19 cellular contexts compared by ENCODE assay signal in genomic region chr22:44639891-44640617, GRCh38.
DNase-seq lines count a peak whose midpoint lies in the region; ATAC-seq and TF ChIP-seq lines count a peak whose summit lies in the region.
"Had no signal": no experiment of that assay in that cellular context is flagged by ENCODE, and none has a peak within 500 bp of the region (broad histone marks: within the 10 kb centered on the region; RNA-seq: fewer than 3 reads in every experiment).

No MANE protein-coding gene starts in this region.

- no peaks in the 10 kb centered on the region; a peak in 2 of 22 replicates for H4K20me1 ChIP-seq in BLaER1 treated with 17β-estradiol and CSF1 and Interleukin-3, amounts not matched to agents 10 nM and 100 nM
- no peaks in the 10 kb centered on the region for H4K20me1 ChIP-seq in osteoblast (ENCODE audit: insufficient read depth, low read length)

- no peaks in the 10 kb centered on the region for H3K27me3 Mint-ChIP-seq in activated T-helper 17 cell treated with anti-CD3 and anti-CD28 coated beads, Interleukin-2, amount 50 U/mL, for 72 hours
- H3K27me3 Mint-ChIP-seq: stimulated activated naive CD8-positive, alpha-beta T cell treated with anti-CD3 and anti-CD28 coated beads, Interleukin-15, amount 100 ng/mL, for 72 hours had no signal

- H3K4me1 Mint-ChIP-seq in activated T-helper 17 cell treated with anti-CD3 and anti-CD28 coated beads, Interleukin-2, amount 50 U/mL, for 72 hours = no peaks in the 10 kb centered on the region
- H3K4me1 Mint-ChIP-seq: stimulated activated naive CD8-positive, alpha-beta T cell treated with anti-CD3 and anti-CD28 coated beads, Interleukin-15, amount 100 ng/mL, for 72 hours had no signal

- H3K4me3 Mint-ChIP-seq in activated T-helper 17 cell treated with anti-CD3 and anti-CD28 coated beads, Interleukin-2, amount 50 U/mL, for 72 hours = no peak overlapping the region
- H3K4me3 Mint-ChIP-seq: stimulated activated naive CD8-positive, alpha-beta T cell treated with anti-CD3 and anti-CD28 coated beads, Interleukin-15, amount 100 ng/mL, for 72 hours; T-helper 1 cell treated with Interleukin-12 subunit alpha and Interleukin-12 subunit beta and Interleukin-4 antibody, amounts not matched to agents 30 μg/mL and 1 μg/mL, for 36 hours had no signal

- H3K9ac ChIP-seq in BLaER1 treated with 17β-estradiol and CSF1 and Interleukin-3, amounts not matched to agents 10 nM and 100 nM = peak overlapping the region in 10 of 11 experiments; percentile 3 to 62 (median 44); a peak in 16 of 22 replicates
- H3K9ac ChIP-seq in adipocyte (ENCODE audit: low read length) = peak overlapping the region; percentile 83

- no peak overlapping the region for H2AFZ ChIP-seq in osteoblast (ENCODE audit: low read length)

- H3K9me3 Mint-ChIP-seq in activated T-helper 17 cell treated with anti-CD3 and anti-CD28 coated beads, Interleukin-2, amount 50 U/mL, for 72 hours = no peaks in the 10 kb centered on the region
- H3K9me3 Mint-ChIP-seq: T-helper 1 cell treated with Interleukin-12 subunit alpha and Interleukin-12 subunit beta and Interleukin-4 antibody, amounts not matched to agents 30 μg/mL and 1 μg/mL, for 36 hours had no signal

- no peaks in the 10 kb centered on the region for H3K9me3 ChIP-seq in BLaER1 treated with 17β-estradiol and CSF1 and Interleukin-3, amounts not matched to agents 10 nM and 100 nM (replicated peaks in 1 of 11)
- H3K9me3 ChIP-seq in adipocyte (ENCODE audit: control insufficient read depth, low read length) = peaks cover 3% of the 10 kb centered on the region
- no peaks in the 10 kb centered on the region for H3K9me3 ChIP-seq in right cardiac atrium (ENCODE audit: control insufficient read depth, low read length)
- no peaks in the 10 kb centered on the region for H3K9me3 ChIP-seq in osteoblast (ENCODE audit: low read depth, low read length)
- H3K9me3 ChIP-seq: MG63 had no signal

- peak overlapping the region in 1 of 10 experiments; percentile 10; a peak in 1 of 20 replicates for H3K4me3 ChIP-seq in BLaER1 treated with 17β-estradiol and CSF1 and Interleukin-3, amounts not matched to agents 10 nM and 100 nM
- no peak overlapping the region for H3K4me3 ChIP-seq in adipocyte (ENCODE audit: low read length)
- H3K4me3 ChIP-seq in right cardiac atrium (ENCODE audit: low read length) = no peak overlapping the region
- no peak overlapping the region for H3K4me3 ChIP-seq in osteoblast (ENCODE audit: insufficient read depth, low read length)
- H3K4me3 ChIP-seq: GM12878, MG63 had no signal

- no peaks in the 10 kb centered on the region for H3K79me2 ChIP-seq in osteoblast (ENCODE audit: insufficient read depth, low read length)

- H3K36me3 Mint-ChIP-seq in activated T-helper 17 cell treated with anti-CD3 and anti-CD28 coated beads, Interleukin-2, amount 50 U/mL, for 72 hours (ENCODE audit: low read depth) = no peaks in the 10 kb centered on the region

- H3K27ac Mint-ChIP-seq in activated T-helper 17 cell treated with anti-CD3 and anti-CD28 coated beads, Interleukin-2, amount 50 U/mL, for 72 hours = no peak overlapping the region
- H3K27ac Mint-ChIP-seq: progenitor cell of endocrine pancreas; T-helper 1 cell treated with Interleukin-12 subunit alpha and Interleukin-12 subunit beta and Interleukin-4 antibody, amounts not matched to agents 30 μg/mL and 1 μg/mL, for 36 hours had no signal

- ATAC-seq in right cardiac atrium (peak; percentile 63 to 69), GM21576 (IDR thresholded peaks at IDR 0.05; ENCODE audit: unreplicated experiment) (no peak)
- ATAC-seq in activated T-helper 17 cell treated with anti-CD3 and anti-CD28 coated beads, Interleukin-2, amount 50 U/mL, for 72 hours (replicated peaks) = no peak
- ATAC-seq: GM12878; stimulated activated naive CD8-positive, alpha-beta T cell treated with anti-CD3 and anti-CD28 coated beads, Interleukin-15, amount 100 ng/mL, for 72 hours had no signal

- no peak for TF ChIP-seq CTCF in osteoblast (IDR thresholded peaks at IDR 0.05; ENCODE audit: extremely low read depth, low read depth, low read length)

- peaks cover 42 to 71% (median 54%) of the 10 kb centered on the region in 10 experiments for H3K4me1 ChIP-seq in BLaER1 treated with 17β-estradiol and CSF1 and Interleukin-3, amounts not matched to agents 10 nM and 100 nM
- H3K4me1 ChIP-seq in adipocyte (ENCODE audit: control insufficient read depth, insufficient read depth, low read length) = peaks cover 34% of the 10 kb centered on the region
- H3K4me1 ChIP-seq in right cardiac atrium (ENCODE audit: control insufficient read depth, insufficient read depth, low read length) = no peaks in the 10 kb centered on the region
- peaks cover 4% of the 10 kb centered on the region for H3K4me1 ChIP-seq in osteoblast (ENCODE audit: insufficient read depth, low read length)

- no peaks in the 10 kb centered on the region for H3K27me3 ChIP-seq in BLaER1 treated with 17β-estradiol and CSF1 and Interleukin-3, amounts not matched to agents 10 nM and 100 nM
- H3K27me3 ChIP-seq in adipocyte (replicated peaks; ENCODE audit: control insufficient read depth, insufficient read depth, low read length) = no peaks in the 10 kb centered on the region
- no peaks in the 10 kb centered on the region for H3K27me3 ChIP-seq in right cardiac atrium (ENCODE audit: control insufficient read depth, insufficient read depth)
- H3K27me3 ChIP-seq in osteoblast (ENCODE audit: insufficient read depth, low read length) = peaks cover under 1% of the 10 kb centered on the region
- H3K27me3 ChIP-seq: MG63 had no signal

- peak overlapping the region; percentile 87 to 96 (median 92) for H3K4me2 ChIP-seq in BLaER1 treated with 17β-estradiol and CSF1 and Interleukin-3, amounts not matched to agents 10 nM and 100 nM
- H3K4me2 ChIP-seq in osteoblast (ENCODE audit: insufficient read depth, low read length) = no peak overlapping the region

- intact Hi-C loops in right cardiac atrium (cut with DNase I) = no loop called here

- H3K36me3 ChIP-seq in BLaER1 treated with 17β-estradiol and CSF1 and Interleukin-3, amounts not matched to agents 10 nM and 100 nM = no peaks in the 10 kb centered on the region
- H3K36me3 ChIP-seq in adipocyte (ENCODE audit: control insufficient read depth, insufficient read depth, low read length, severe bottlenecking) (no peaks in the 10 kb centered on the region), osteoblast (ENCODE audit: insufficient read depth, low read length) (no peaks in the 10 kb centered on the region)
- H3K36me3 ChIP-seq: MG63 had no signal

- DNase-seq in adipocyte (ENCODE audit: low read depth) (no peak), right cardiac atrium (peak; percentile 59 to 85 (median 79)), osteoblast (ENCODE audit: insufficient read length, low spot score, missing footprints) (peak; percentile 45), OCI-M2 (lab: John Stamatoyannopoulos, UW; ENCODE audit: unreplicated experiment) (no peak)
- no peak for DNase-seq in effector CD8-positive, alpha-beta T cell (lab: John Stamatoyannopoulos, UW)
- DNase-seq: activated gamma-delta T cell; MG63; NCI-H1694 treated with DMSO at 0.1 percent for 48 hours; NCI-H446; SHP77; stimulated activated CD4-positive, alpha-beta T cell treated with anti-CD3 and anti-CD28 coated beads, Interleukin-15, amount 100 ng/mL, for 24 hours; stimulated activated naive CD8-positive, alpha-beta T cell treated with anti-CD3 and anti-CD28 coated beads, Interleukin-15, amount 100 ng/mL, for 72 hours had no signal

- 37% methylated on average over 12 of the region's 12 CpGs for WGBS in right cardiac atrium

- H3K27ac ChIP-seq in BLaER1 treated with 17β-estradiol and CSF1 and Interleukin-3, amounts not matched to agents 10 nM and 100 nM = peak overlapping the region; percentile 33 to 83 (median 52); a peak in 21 of 22 replicates
- no peak overlapping the region for H3K27ac ChIP-seq in right cardiac atrium (ENCODE audit: low read length)
- H3K27ac ChIP-seq in osteoblast (ENCODE audit: low read depth, low read length) = no peak overlapping the region
- H3K27ac ChIP-seq: epithelial cell of prostate had no signal

Comparison
In these comparisons a context has a peak if more than half of its experiments do, and no peak if none do; other contexts are left out.
1. H3K27ac ChIP-seq: peak in BLaER1 treated with 17β-estradiol and CSF1 and Interleukin-3, amounts not matched to agents 10 nM and 100 nM (11 of 11); none in right cardiac atrium (single experiment) and osteoblast (single experiment).
2. DNase-seq: peak in right cardiac atrium (3 of 3) and osteoblast (single experiment); none in adipocyte (single experiment), OCI-M2 (single experiment) and effector CD8-positive, alpha-beta T cell (single experiment).
3. ATAC-seq: peak in right cardiac atrium (2 of 2); none in GM21576 (single experiment) and activated T-helper 17 cell treated with anti-CD3 and anti-CD28 coated beads, Interleukin-2, amount 50 U/mL, for 72 hours (single experiment).